Comparison of ENCODE assay signal across 13 cellular contexts in genomic region chr6:105091140-105091829, GRCh38.
"Had no signal": no experiment of that assay in that cellular context is flagged by ENCODE, and none has a peak within 500 bp of the region (broad histone marks: within the 10 kb centered on the region; RNA-seq: fewer than 3 reads in every experiment).

No MANE protein-coding gene starts in this region.

- H3K9me3 ChIP-seq: esophagus squamous epithelium, spleen had no signal

- H3K27ac ChIP-seq: brain microvascular endothelial cell, coronary artery, esophagus squamous epithelium, foreskin keratinocyte, spleen had no signal

- H3K4me3 ChIP-seq: coronary artery, esophagus squamous epithelium, spleen had no signal

- H3K4me1 ChIP-seq: foreskin keratinocyte, spleen had no signal

- DNase-seq: activated CD4-positive, alpha-beta T cell treated with anti-CD3 and anti-CD28 coated beads, Interleukin-2, amount 50 U/mL, for 1 hour; activated CD8-positive, alpha-beta memory T cell treated with anti-CD3 and anti-CD28 coated beads for 24 hours; activated naive CD4-positive, alpha-beta T cell; activated naive CD8-positive, alpha-beta T cell treated with anti-CD3 and anti-CD28 coated beads, Interleukin-2, amount 10 ng/mL, durations not matched to agents 7 days and 5 days; brain microvascular endothelial cell; esophagus squamous epithelium; foreskin keratinocyte; midbrain; posterior cingulate gyrus; right cardiac atrium; spleen had no signal

- ATAC-seq: activated CD4-positive, CD25-positive, alpha-beta regulatory T cell treated with anti-CD3 and anti-CD28 coated beads, Interleukin-2, amount 50 U/mL, for 24 hours; foreskin keratinocyte; right cardiac atrium had no signal

- H3K27me3 ChIP-seq: brain microvascular endothelial cell, esophagus squamous epithelium, foreskin keratinocyte had no signal

- H3K36me3 ChIP-seq: brain microvascular endothelial cell, esophagus squamous epithelium, spleen had no signal
